In the genomic region with DNA sequence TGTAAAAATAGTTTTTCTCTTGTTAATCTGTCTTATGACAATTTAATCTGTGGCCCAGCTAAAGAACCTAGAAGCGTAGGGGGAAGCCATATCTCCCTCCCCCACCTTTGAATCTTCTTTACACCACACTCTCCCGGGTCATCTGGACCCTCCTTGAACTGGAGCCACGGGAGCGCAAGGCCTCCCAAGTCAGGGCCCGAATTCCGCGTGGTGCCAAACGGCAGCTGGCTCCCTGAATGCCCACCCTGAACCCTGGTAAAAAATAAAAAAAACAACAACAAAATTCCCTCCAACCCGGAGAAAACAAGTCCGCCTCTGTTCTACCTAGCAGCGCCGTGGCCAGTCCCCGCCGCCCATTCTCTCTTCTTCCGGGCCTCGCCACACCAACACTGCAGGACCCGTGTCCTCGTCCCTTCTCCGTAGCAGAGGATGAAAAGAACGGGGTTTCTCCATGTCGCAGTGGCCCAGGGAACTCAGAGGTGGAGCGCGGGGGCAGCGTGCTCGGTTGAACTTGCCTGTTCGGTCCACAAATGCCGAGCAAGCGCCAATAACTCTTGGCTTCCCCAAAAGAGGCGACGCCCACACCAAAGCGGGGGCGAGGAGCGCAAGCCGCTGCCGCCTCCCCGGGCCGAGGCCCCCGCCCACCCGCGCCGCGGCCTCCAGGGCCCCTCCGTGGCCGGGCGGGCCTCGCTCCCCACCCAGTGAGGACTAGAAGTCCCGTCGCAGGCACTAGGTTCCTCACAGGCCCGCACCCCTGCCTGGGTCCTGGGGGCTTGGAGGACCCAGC, we compare ENCODE assay signal across 8 cellular contexts. TPM values are rescaled to one million over a fixed set of nuclear protein-coding genes. Genes with fewer than 3 reads are reported as not detected.
DNase-seq lines count a peak whose midpoint lies in the region; ATAC-seq and TF ChIP-seq lines count a peak whose summit lies in the region.

No MANE protein-coding gene starts in this region.

- DNase-seq in Caco-2 (peak; percentile 61 to 69), GM20000 (ENCODE audit: low spot score) (peak; percentile 80), HL-60 (ENCODE audit: low read depth in 1 of 2, low spot score in 1 of 2) (peak in 1 of 2 experiments; percentile 73), SHP77 (lab: John Stamatoyannopoulos, UW) (peak; percentile 63 to 70), germinal center (ENCODE audit: low spot score) (peak; percentile 38), omental fat pad (ENCODE audit: low spot score) (peak; percentile 31), tibial artery (peak; percentile 65 to 87)
- DNase-seq in activated naive CD4-positive, alpha-beta T cell (lab: John Stamatoyannopoulos, UW) = peak in 3 of 4 experiments; percentile 18 to 33 (median 21)

- no peaks in the 10 kb centered on the region for H3K27me3 ChIP-seq in Caco-2 (replicated peaks; ENCODE audit: control insufficient read depth, insufficient read depth, low read length)
- H3K27me3 ChIP-seq in HL-60 (ENCODE audit: insufficient read depth, poor library complexity, severe bottlenecking) = no peaks in the 10 kb centered on the region
- H3K27me3 ChIP-seq in tibial artery = no peaks in the 10 kb centered on the region

- peaks cover 15% of the 10 kb centered on the region; the same call in 1 of the 2 replicates for H3K9me3 ChIP-seq in Caco-2
- no peaks in the 10 kb centered on the region for H3K9me3 ChIP-seq in tibial artery

- ATAC-seq in omental fat pad (ENCODE audit: low FRiP score) = peak; percentile 79

- peaks cover 10% of the 10 kb centered on the region; the same call in 1 of the 2 replicates for H3K4me1 ChIP-seq in Caco-2
- H3K4me1 ChIP-seq in tibial artery = peaks cover 0 to 35% (median 17%) of the 10 kb centered on the region in 4 donors

- H3K36me3 ChIP-seq in Caco-2 (ENCODE audit: control insufficient read depth, insufficient read depth, low read length) (no peaks in the 10 kb centered on the region), tibial artery (no peaks in the 10 kb centered on the region)

- peaks cover 9% of the 10 kb centered on the region for H3K4me1 Mint-ChIP-seq in Caco-2 (ENCODE audit: low read depth, unreplicated experiment)

- TF ChIP-seq CTCF in Caco-2 (IDR thresholded peaks at IDR 0.05; ENCODE audit: insufficient read depth in 1 of 2, low read depth in 1 of 2, low read length in 1 of 2, severe bottlenecking in 1 of 2, unreplicated experiment in 1 of 2) (no peak), GM20000 (IDR thresholded peaks at IDR 0.05; ENCODE audit: extremely low read depth, missing control alignments) (no peak), HL-60 (IDR thresholded peaks at IDR 0.05; ENCODE audit: insufficient read depth, low read length) (no peak), omental fat pad (IDR thresholded peaks at IDR 0.05) (no peak), tibial artery (IDR thresholded peaks at IDR 0.05) (no peak)

- POLR2A ChIA-PET in Caco-2 (lab: Charles Lee) = no interaction called here

- H3K4me3 ChIP-seq in Caco-2 (ENCODE audit: low read depth, low read length) = peak overlapping the region; percentile 62
- H3K4me3 ChIP-seq in HL-60 (replicated peaks; ENCODE audit: insufficient read depth, low read length) = peak overlapping the region; percentile 53
- H3K4me3 ChIP-seq in tibial artery = peak overlapping the region; percentile 69 to 87

- H3K36me3 Mint-ChIP-seq in Caco-2 (ENCODE audit: insufficient read depth, unreplicated experiment) = peaks cover 9% of the 10 kb centered on the region

- CTCF ChIA-PET in Caco-2 (lab: Charles Lee) = interaction anchor here (0.7 to 3.2 kb wide), 2 partner anchors 96 to 165 kb away, joined by 3 to 25 read pairs; no protein-coding TSS in a partner anchor

- intact Hi-C loops in Caco-2 (cut with micrococcal nuclease; ENCODE audit: unreplicated experiment) (loop anchor here (2.0 kb wide), 2 partner anchors 49 to 177 kb away; no protein-coding TSS in a partner anchor), tibial artery (cut with DNase I; ENCODE audit: low total_unique reads) (loop anchor here (5.0 kb wide), 2 partner anchors 50 to 95 kb away; a partner anchor contains a TSS)

- BruUV-seq in Caco-2 (replicated peaks; lab: Mats Ljungman, UMichigan) = TSS peak; percentile 62

- H3K9me3 Mint-ChIP-seq in Caco-2 (ENCODE audit: unreplicated experiment) = peaks cover 10% of the 10 kb centered on the region

- H3K27ac Mint-ChIP-seq in Caco-2 (ENCODE audit: unreplicated experiment) = peak overlapping the region; percentile 77

- H3K4me3 Mint-ChIP-seq in Caco-2 (ENCODE audit: unreplicated experiment) = peak overlapping the region; percentile 84

- H3K27ac ChIP-seq in HL-60 (replicated peaks) (peak overlapping the region; percentile 86), tibial artery (peak overlapping the region; percentile 90 to 92)

- H3K27me3 Mint-ChIP-seq in Caco-2 (ENCODE audit: insufficient read depth, unreplicated experiment) = no peaks in the 10 kb centered on the region

RNA-seq across cellular contexts. Expression of a gene that starts 15.1 kb away (rescaled TPM):
- total RNA-seq in Caco-2 (2022) (74.3 and 82.6 TPM in 2 replicates), omental fat pad (100 to 1,000 TPM in 1 of 4 donors, 10 to 100 TPM in 3; 86.0 to 269 (median 91.3) TPM)

RNA-seq across cellular contexts. Expression of a gene that starts 50.6 kb away (rescaled TPM):
- total RNA-seq in Caco-2 (2022) (30.2 and 30.8 TPM in 2 replicates), omental fat pad (10 to 100 TPM; 39.0 to 56.4 (median 50.4) TPM)
